In genomic region chr11:88041679-88042078, GRCh38 we compare ENCODE assay signal across 27 cellular contexts.
"Had no signal": no experiment of that assay in that cellular context is flagged by ENCODE, and none has a peak within 500 bp of the region (broad histone marks: within the 10 kb centered on the region; RNA-seq: fewer than 3 reads in every experiment).

No MANE protein-coding gene starts in this region.

- H3K36me3 ChIP-seq: ascending aorta, cardiac muscle cell had no signal

- ATAC-seq: activated CD8-positive, alpha-beta T cell treated with anti-CD3 and anti-CD28 coated beads for 36 hours; activated naive CD8-positive, alpha-beta T cell treated with anti-CD3 and anti-CD28 coated beads, Interleukin-2, amount 50 U/mL, for 24 hours had no signal

- H3K27me3 ChIP-seq: ascending aorta, cardiac muscle cell had no signal

- H3K4me1 ChIP-seq: ascending aorta had no signal

- H3K4me3 ChIP-seq: ascending aorta, cardiac muscle cell had no signal

- H3K27ac ChIP-seq: ascending aorta, cardiac muscle cell, VCaP had no signal

- FAIRE-seq: TTC549 had no signal

- DNase-seq: activated B cell treated with CpG ODN at 0.5 μM for 24 hours; activated CD4-positive, alpha-beta memory T cell treated with anti-CD3 and anti-CD28 coated beads for 36 hours; activated CD4-positive, alpha-beta T cell treated with anti-CD3 and anti-CD28 coated beads for 4 hours; activated CD4-positive, alpha-beta T cell treated with anti-CD3 and anti-CD28 coated beads, Interleukin-2, amount 10 ng/mL, durations not matched to agents 24 days and 14 days; activated CD4-positive, alpha-beta T cell treated with anti-CD3 and anti-CD28 coated beads, Interleukin-2, amount 50 U/mL, for 1 hour; activated CD4-positive, alpha-beta T cell treated with anti-CD3 and anti-CD28 coated beads, Interleukin-2, amount 50 U/mL, for 4 hours; activated CD4-positive, CD25-positive, alpha-beta regulatory T cell treated with anti-CD3 and anti-CD28 coated beads, Interleukin-2, amount 50 U/mL, for 72 hours; activated CD8-positive, alpha-beta memory T cell treated with anti-CD3 and anti-CD28 coated beads, Interleukin-2, amount 50 U/mL, for 4 hours; activated CD8-positive, alpha-beta T cell treated with anti-CD3 and anti-CD28 coated beads for 36 hours; activated effector memory CD4-positive, alpha-beta T cell treated with Interleukin-2 at 50 U/mL for 16 hours; activated gamma-delta T cell; activated naive CD4-positive, alpha-beta T cell treated with anti-CD3 and anti-CD28 coated beads, Interleukin-2, amount 10 ng/mL, durations not matched to agents 7 days and 5 days; activated naive CD4-positive, alpha-beta T cell treated with Interleukin-2 at 50 U/mL for 16 hours; activated naive CD8-positive, alpha-beta T cell treated with anti-CD3 and anti-CD28 coated beads, Interleukin-2, amount 10 ng/mL, durations not matched to agents 7 days and 5 days; activated naive CD8-positive, alpha-beta T cell treated with anti-CD3 and anti-CD28 coated beads, Interleukin-2, amount 50 U/mL, for 24 hours; activated T-cell treated with anti-CD3 and anti-CD28 coated beads, Interleukin-2, amount 50 U/mL, for 24 hours; activated T-cell treated with anti-CD3 and anti-CD28 coated beads, Interleukin-2, amount 50 U/mL, for 48 hours; amygdala; anterior cingulate cortex; caudate nucleus; cerebellar nuclear complex; T-helper 2 cell; T-helper 9 cell had no signal

- H3K9me3 ChIP-seq: ascending aorta had no signal
